Comparison of ENCODE assay signal across 11 cellular contexts in genomic region chr13:105165449-105166125, GRCh38.
DNase-seq lines count a peak whose midpoint lies in the region; ATAC-seq and TF ChIP-seq lines count a peak whose summit lies in the region.
"Had no signal": no experiment of that assay in that cellular context is flagged by ENCODE, and none has a peak within 500 bp of the region (broad histone marks: within the 10 kb centered on the region; RNA-seq: fewer than 3 reads in every experiment).

No MANE protein-coding gene starts in this region.

- H3K27me3 Mint-ChIP-seq in type B pancreatic cell = no peaks in the 10 kb centered on the region

- ATAC-seq in GM18868 (IDR thresholded peaks at IDR 0.05; ENCODE audit: unreplicated experiment) (peak; percentile 97), GM21576 (IDR thresholded peaks at IDR 0.05; ENCODE audit: unreplicated experiment) (peak; percentile 91), HG03175 (IDR thresholded peaks at IDR 0.05; ENCODE audit: unreplicated experiment) (peak; percentile 78)

- no peak overlapping the region for H3K27ac Mint-ChIP-seq in type B pancreatic cell
- H3K27ac Mint-ChIP-seq: brain had no signal

- H3K4me3 Mint-ChIP-seq in type B pancreatic cell = no peak overlapping the region
- H3K4me3 Mint-ChIP-seq: brain, neural crest cell had no signal

- H3K4me1 Mint-ChIP-seq in type B pancreatic cell (ENCODE audit: unreplicated experiment) = no peaks in the 10 kb centered on the region
- H3K4me1 Mint-ChIP-seq: brain, neural crest cell had no signal

- no peaks in the 10 kb centered on the region for H3K9me3 Mint-ChIP-seq in type B pancreatic cell
- H3K9me3 Mint-ChIP-seq: neural crest cell had no signal

- TF ChIP-seq CTCF in type B pancreatic cell (conservative IDR thresholded peaks at IDR 0.05) (no peak), foreskin fibroblast (IDR thresholded peaks at IDR 0.05; ENCODE audit: low read depth, low read length) (no peak)

- H3K36me3 Mint-ChIP-seq in type B pancreatic cell = no peaks in the 10 kb centered on the region
- H3K36me3 Mint-ChIP-seq: brain had no signal

- DNase-seq in iris pigment epithelial cell (ENCODE audit: low read depth) (peak; percentile 5), SW480 (ENCODE audit: low spot score) (no peak), type B pancreatic cell (ENCODE audit: extremely low spot score, unreplicated experiment) (no peak), NCI-H146 (lab: John Stamatoyannopoulos, UW) (no peak), foreskin fibroblast (no peak)
- DNase-seq: esophagus squamous epithelium had no signal

- no peak overlapping the region for H3K4me3 ChIP-seq in foreskin fibroblast (ENCODE audit: low read depth in 1 of 2, low read length in 2 of 2)
- H3K4me3 ChIP-seq: esophagus squamous epithelium had no signal
